ENCODE assay signal across 8 cellular contexts in the genomic region with DNA sequence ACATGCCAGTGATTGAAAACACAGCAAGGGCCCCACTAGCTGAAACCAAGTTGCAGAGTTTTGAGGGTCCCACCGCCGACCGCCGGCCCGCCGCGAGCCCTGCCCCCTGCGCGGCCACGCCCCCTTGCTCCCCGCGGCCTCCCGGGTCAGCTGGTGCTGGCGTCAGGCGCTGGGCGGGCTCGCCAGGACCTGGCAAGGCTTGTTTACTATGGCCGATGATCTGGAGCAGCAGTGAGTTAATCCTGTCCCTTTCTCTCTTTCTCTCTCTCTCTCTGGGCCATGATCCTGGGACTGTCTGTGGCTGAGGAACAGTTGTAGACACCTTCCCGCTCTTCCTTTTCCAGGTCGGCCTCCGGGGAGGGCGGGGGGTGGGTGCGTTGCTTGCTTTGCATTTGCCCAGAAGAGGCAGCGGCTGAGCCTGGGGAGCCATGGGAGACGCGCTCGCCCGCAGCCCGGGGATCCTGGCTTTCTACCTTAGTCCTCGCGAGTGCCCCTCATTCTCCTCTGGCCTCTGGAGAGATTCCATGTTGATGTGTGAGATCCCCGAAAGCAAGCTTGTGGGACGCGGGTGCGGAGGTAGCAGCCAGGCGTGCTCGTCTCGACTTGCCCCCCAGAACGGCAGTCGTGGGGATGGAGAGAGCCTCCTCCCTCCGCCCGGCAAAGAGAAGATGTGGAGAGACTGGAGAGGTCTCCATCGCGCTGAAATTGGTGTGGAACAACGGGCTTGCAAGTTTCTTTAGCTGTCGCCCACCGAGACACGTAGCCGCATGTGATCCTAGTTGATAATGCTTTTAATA. TPM values are rescaled to one million over a fixed set of nuclear protein-coding genes. Genes with fewer than 3 reads are reported as not detected.
A peak's percentile ranks its signal among the peaks of the same experiment; 100 is the strongest.
DNase-seq lines count a peak whose midpoint lies in the region; ATAC-seq, FAIRE-seq and TF ChIP-seq lines count a peak whose summit lies in the region.

A gene with protein sequence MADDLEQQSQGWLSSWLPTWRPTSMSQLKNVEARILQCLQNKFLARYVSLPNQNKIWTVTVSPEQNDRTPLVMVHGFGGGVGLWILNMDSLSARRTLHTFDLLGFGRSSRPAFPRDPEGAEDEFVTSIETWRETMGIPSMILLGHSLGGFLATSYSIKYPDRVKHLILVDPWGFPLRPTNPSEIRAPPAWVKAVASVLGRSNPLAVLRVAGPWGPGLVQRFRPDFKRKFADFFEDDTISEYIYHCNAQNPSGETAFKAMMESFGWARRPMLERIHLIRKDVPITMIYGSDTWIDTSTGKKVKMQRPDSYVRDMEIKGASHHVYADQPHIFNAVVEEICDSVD (plus strand): TSS at position 202 of the 797 bp plus-strand sequence. CDS start 7 bp downstream, at position 209.

- POLR2A ChIA-PET in CD8-positive, alpha-beta T cell (lab: Charles Lee): interaction anchor here (0.6 to 3.1 kb wide), 12 partner anchors 9 to 494 kb away, joined by 3 to 30 read pairs (median 4); a partner anchor contains a TSS

- H3K27me3 Mint-ChIP-seq in CD8-positive, alpha-beta T cell (ENCODE audit: low read depth): no peaks in the 10 kb centered on the region
- H3K27me3 Mint-ChIP-seq in activated naive CD4-positive, alpha-beta T cell treated with anti-CD3 and anti-CD28 coated beads, Interleukin-2, amount 10 ng/mL, durations not matched to agents 7 days and 5 days: peaks cover 31% of the 10 kb centered on the region
- peaks cover 42% of the 10 kb centered on the region for H3K27me3 Mint-ChIP-seq in neural crest cell (ENCODE audit: low read depth)

- H3K27ac Mint-ChIP-seq in CD8-positive, alpha-beta T cell: peak within 1 kb of the TSS; percentile 88
- H3K27ac Mint-ChIP-seq in activated naive CD4-positive, alpha-beta T cell treated with anti-CD3 and anti-CD28 coated beads, Interleukin-2, amount 10 ng/mL, durations not matched to agents 7 days and 5 days: peak within 1 kb of the TSS; percentile 85
- peak within 1 kb of the TSS; percentile 91 for H3K27ac Mint-ChIP-seq in neural crest cell (ENCODE audit: unreplicated experiment)

- H3K27me3 ChIP-seq in CD8-positive, alpha-beta T cell (ENCODE audit: insufficient read depth, low read length): no peaks in the 10 kb centered on the region
- H3K27me3 ChIP-seq in Peyer's patch: no peaks in the 10 kb centered on the region
- H3K27me3 ChIP-seq in tibial artery: no peaks in the 10 kb centered on the region

- ATAC-seq in CD8-positive, alpha-beta T cell: peak; percentile 77
- ATAC-seq in HG03469 (IDR thresholded peaks at IDR 0.05; ENCODE audit: unreplicated experiment): peak; percentile 40

- no peaks in the 10 kb centered on the region for H3K9me3 Mint-ChIP-seq in CD8-positive, alpha-beta T cell
- H3K9me3 Mint-ChIP-seq in activated naive CD4-positive, alpha-beta T cell treated with anti-CD3 and anti-CD28 coated beads, Interleukin-2, amount 10 ng/mL, durations not matched to agents 7 days and 5 days: no peaks in the 10 kb centered on the region
- H3K9me3 Mint-ChIP-seq in neural crest cell: no peaks in the 10 kb centered on the region

- peaks cover 22% of the 10 kb centered on the region for H3K4me1 ChIP-seq in CD8-positive, alpha-beta T cell (ENCODE audit: insufficient read depth, low read length)
- peaks cover 0 to 10% (median 2%) of the 10 kb centered on the region in 4 donors for H3K4me1 ChIP-seq in Peyer's patch
- H3K4me1 ChIP-seq in tibial artery: peaks cover 0 to 32% (median 18%) of the 10 kb centered on the region in 4 donors

- H3K27ac ChIP-seq in CD8-positive, alpha-beta T cell (ENCODE audit: low read depth, low read length): peak within 1 kb of the TSS; percentile 55
- H3K27ac ChIP-seq in Peyer's patch (peak within 1 kb of the TSS; percentile 76 to 90 (median 86)), tibial artery (peak within 1 kb of the TSS; percentile 85 to 93)

- H3K36me3 Mint-ChIP-seq in CD8-positive, alpha-beta T cell: peaks cover 26% of the 10 kb centered on the region
- peaks cover 24% of the 10 kb centered on the region for H3K36me3 Mint-ChIP-seq in activated naive CD4-positive, alpha-beta T cell treated with anti-CD3 and anti-CD28 coated beads, Interleukin-2, amount 10 ng/mL, durations not matched to agents 7 days and 5 days
- H3K36me3 Mint-ChIP-seq in neural crest cell (ENCODE audit: low read depth): no peaks in the 10 kb centered on the region

- FAIRE-seq in GM19239 (lab: Jason Lieb, UNC) (peak; percentile 44), frontal cortex (lab: Jason Lieb, UNC) (no peak)

- CTCF ChIA-PET in CD8-positive, alpha-beta T cell (lab: Charles Lee): interaction anchor here (0.9 to 6.6 kb wide), 8 partner anchors 9 to 302 kb away, joined by 3 to 40 read pairs (median 4); a partner anchor contains a TSS
- CTCF ChIA-PET in activated naive CD4-positive, alpha-beta T cell treated with anti-CD3 and anti-CD28 coated beads, Interleukin-2, amount 10 ng/mL, durations not matched to agents 7 days and 5 days (lab: Charles Lee): interaction anchor here (0.6 to 5.0 kb wide), 8 partner anchors 9 to 253 kb away, joined by 3 to 39 read pairs (median 3); a partner anchor contains a TSS

- peak within 1 kb of the TSS; percentile 90 for H3K4me3 Mint-ChIP-seq in CD8-positive, alpha-beta T cell
- H3K4me3 Mint-ChIP-seq in activated naive CD4-positive, alpha-beta T cell treated with anti-CD3 and anti-CD28 coated beads, Interleukin-2, amount 10 ng/mL, durations not matched to agents 7 days and 5 days: peak within 1 kb of the TSS; percentile 88
- peak within 1 kb of the TSS; percentile 97 for H3K4me3 Mint-ChIP-seq in neural crest cell

- TF ChIP-seq CTCF in CD8-positive, alpha-beta T cell (IDR thresholded peaks at IDR 0.05): no peak
- TF ChIP-seq CTCF in Peyer's patch (IDR thresholded peaks at IDR 0.05) (peak in 1 of 6 experiments; percentile 5), neural crest cell (conservative IDR thresholded peaks at IDR 0.05) (no peak), tibial artery (IDR thresholded peaks at IDR 0.05) (no peak)

- peak within 1 kb of the TSS; percentile 70 for H3K4me3 ChIP-seq in CD8-positive, alpha-beta T cell (ENCODE audit: low read depth, low read length)
- H3K4me3 ChIP-seq in Peyer's patch: peak within 1 kb of the TSS; percentile 59 to 91 (median 78)
- H3K4me3 ChIP-seq in tibial artery: peak within 1 kb of the TSS; percentile 74 to 88

- intact Hi-C loops in CD8-positive, alpha-beta T cell (cut with DNase I, micrococcal nuclease): loop anchor here in 1 of 2 experiments (1.0 to 2.0 kb wide), 2 partner anchors 9 to 13 kb away; a partner anchor contains a TSS
- intact Hi-C loops in tibial artery (cut with DNase I; ENCODE audit: low total_unique reads): no loop called here

- no peaks in the 10 kb centered on the region for H3K9me3 ChIP-seq in CD8-positive, alpha-beta T cell (ENCODE audit: low read length)
- H3K9me3 ChIP-seq in Peyer's patch (no peaks in the 10 kb centered on the region), tibial artery (no peaks in the 10 kb centered on the region)

- H3K4me1 Mint-ChIP-seq in CD8-positive, alpha-beta T cell (ENCODE audit: low read depth): peaks cover 41% of the 10 kb centered on the region
- peaks cover 33% of the 10 kb centered on the region for H3K4me1 Mint-ChIP-seq in activated naive CD4-positive, alpha-beta T cell treated with anti-CD3 and anti-CD28 coated beads, Interleukin-2, amount 10 ng/mL, durations not matched to agents 7 days and 5 days
- peaks cover 23% of the 10 kb centered on the region for H3K4me1 Mint-ChIP-seq in neural crest cell

- peak; percentile 16 to 78 (median 53) for DNase-seq in CD8-positive, alpha-beta T cell
- peak; percentile 57 for DNase-seq in GM19239 (ENCODE audit: insufficient read length, low spot score)
- DNase-seq in Peyer's patch: peak; percentile 84 to 93 (median 90)
- peak; percentile 84 for DNase-seq in activated naive CD4-positive, alpha-beta T cell treated with anti-CD3 and anti-CD28 coated beads, Interleukin-2, amount 10 ng/mL, durations not matched to agents 7 days and 5 days
- DNase-seq in frontal cortex (ENCODE audit: low spot score in 2 of 2): peak; percentile 82 to 86
- peak; percentile 66 for DNase-seq in neural crest cell (ENCODE audit: low read depth, low spot score)
- peak; percentile 80 to 92 for DNase-seq in tibial artery

- peak; percentile 67 to 89 for TF ChIP-seq POLR2A in Peyer's patch (IDR thresholded peaks at IDR 0.05)

- peaks cover 11% of the 10 kb centered on the region for H3K36me3 ChIP-seq in CD8-positive, alpha-beta T cell (ENCODE audit: insufficient read depth, low read length)
- peaks cover 0 to 17% (median 0%) of the 10 kb centered on the region in 3 donors for H3K36me3 ChIP-seq in Peyer's patch
- H3K36me3 ChIP-seq in tibial artery: peaks cover 18 to 20% (median 20%) of the 10 kb centered on the region in 3 donors

RNA-seq across cellular contexts. Expression of the gene that starts here (rescaled TPM):
- total RNA-seq in CD8-positive, alpha-beta T cell: 1 to 10 TPM; 7.9 to 8.3 TPM
- 10 to 100 TPM; 28.1 to 51.4 (median 42.8) TPM for total RNA-seq in Peyer's patch
- total RNA-seq in frontal cortex: 2.4 TPM
- total RNA-seq in neural crest cell: 11.2 and 11.6 TPM in 2 replicates

Comparison
In these comparisons a context has a peak if more than half of its experiments do, and no peak if none do; other contexts are left out.
1. Peak in every context shown above with its lines: DNase-seq, ATAC-seq, H3K4me3 ChIP-seq and H3K27ac ChIP-seq.